ENCODE assay signal across 9 cellular contexts in the genomic region with DNA sequence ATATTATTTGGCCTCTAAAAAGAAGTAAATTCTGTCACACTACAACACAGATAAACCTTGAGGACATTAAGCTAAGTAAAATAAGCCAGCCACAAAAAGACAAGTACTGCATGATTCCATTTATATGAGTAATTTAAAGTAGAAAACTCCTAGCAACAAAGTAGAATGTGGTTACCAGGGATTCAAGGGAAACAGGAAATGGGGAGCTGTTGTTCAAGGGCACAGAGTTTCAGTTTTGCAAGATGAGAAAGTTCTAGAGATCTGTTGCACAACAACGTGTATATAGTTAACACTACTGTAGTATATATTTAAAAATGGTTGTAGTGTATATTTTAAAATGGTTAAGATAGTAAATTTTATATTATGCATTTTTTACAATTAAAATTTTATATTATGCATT. TPM values are rescaled to one million over a fixed set of nuclear protein-coding genes. Genes with fewer than 3 reads are reported as not detected.
DNase-seq lines count a peak whose midpoint lies in the region; ATAC-seq, FAIRE-seq and TF ChIP-seq lines count a peak whose summit lies in the region.
"Had no signal": no experiment of that assay in that cellular context is flagged by ENCODE, and none has a peak within 500 bp of the region (broad histone marks: within the 10 kb centered on the region; RNA-seq: fewer than 3 reads in every experiment).

No MANE protein-coding gene starts in this region.

- peak; percentile 14 for FAIRE-seq in GM19239 (lab: Jason Lieb, UNC)

- H3K4me3 ChIP-seq in epithelial cell of proximal tubule (ENCODE audit: low read depth, low read length) (no peak overlapping the region), WERI-Rb-1 (ENCODE audit: low read depth, low read length) (no peak overlapping the region)
- H3K4me3 ChIP-seq: cardiac muscle cell had no signal

- H3K27me3 ChIP-seq in WERI-Rb-1 (ENCODE audit: insufficient read depth, low read depth, severe bottlenecking): no peaks in the 10 kb centered on the region
- H3K27me3 ChIP-seq: cardiac muscle cell had no signal

- no peak for TF ChIP-seq CTCF in epithelial cell of proximal tubule (conservative IDR thresholded peaks at IDR 0.05; ENCODE audit: low read depth, low read length)
- no peak for TF ChIP-seq CTCF in WERI-Rb-1 (IDR thresholded peaks at IDR 0.05; ENCODE audit: low read depth, low read length)

- H3K36me3 ChIP-seq in WERI-Rb-1: peaks cover 69% of the 10 kb centered on the region

- no peak for ATAC-seq in GM21390 (IDR thresholded peaks at IDR 0.05; ENCODE audit: unreplicated experiment)

- H3K9me3 ChIP-seq in WERI-Rb-1 (ENCODE audit: severe bottlenecking): no peaks in the 10 kb centered on the region

- H3K27ac ChIP-seq in WERI-Rb-1: no peak overlapping the region
- H3K27ac ChIP-seq: cardiac muscle cell had no signal

- DNase-seq in GM19239 (ENCODE audit: insufficient read length, low spot score) (no peak), RPMI7951 (ENCODE audit: low read depth) (peak; percentile 80), epithelial cell of proximal tubule (ENCODE audit: low read depth) (peak; percentile 81), renal cortical epithelial cell (ENCODE audit: low read depth) (peak; percentile 95), ecto neural progenitor cell (ENCODE audit: low spot score) (no peak), NCI-H748 (lab: John Stamatoyannopoulos, UW; ENCODE audit: unreplicated experiment) (no peak), WERI-Rb-1 (no peak)

RNA-seq across cellular contexts. Expression of gene SEC31A, which starts 25.4 kb away (rescaled TPM):
- total RNA-seq in RPMI7951 (2014; rRNA removed; shearing (Covaris generic)): 134 and 174 TPM in 2 replicates
- 77.0 and 98.8 TPM in 2 replicates for total RNA-seq in epithelial cell of proximal tubule
- total RNA-seq in renal cortical epithelial cell: 240 and 381 TPM in 2 replicates

RNA-seq across cellular contexts. Expression of gene THAP9, which starts 34.9 kb away (rescaled TPM):
- total RNA-seq in RPMI7951 (2014; rRNA removed; shearing (Covaris generic)): 1.9 and 3.1 TPM in 2 replicates
- total RNA-seq in epithelial cell of proximal tubule (2.5 and 3.0 TPM in 2 replicates), renal cortical epithelial cell (6.6 and 10.1 TPM in 2 replicates)

Comparison
In these comparisons a context has a peak if more than half of its experiments do, and no peak if none do; other contexts are left out.
1. DNase-seq: peak in RPMI7951 (single experiment), epithelial cell of proximal tubule (single experiment) and renal cortical epithelial cell (single experiment); none in GM19239 (single experiment), ecto neural progenitor cell (single experiment), NCI-H748 (single experiment) and WERI-Rb-1 (single experiment).